In genomic region chr5:126449751-126450271, GRCh38 we compare ENCODE assay signal across 8 cellular contexts. TPM values are rescaled to one million over a fixed set of nuclear protein-coding genes. Genes with fewer than 3 reads are reported as not detected.
DNase-seq lines count a peak whose midpoint lies in the region; ATAC-seq and TF ChIP-seq lines count a peak whose summit lies in the region.

No MANE protein-coding gene starts in this region.

- H3K36me3 ChIP-seq in Peyer's patch = no peaks in the 10 kb centered on the region
- H3K36me3 ChIP-seq in right atrium auricular region = no peaks in the 10 kb centered on the region

- no peaks in the 10 kb centered on the region for H3K27me3 ChIP-seq in Peyer's patch
- no peaks in the 10 kb centered on the region for H3K27me3 ChIP-seq in right atrium auricular region

- ATAC-seq in HG02571 (IDR thresholded peaks at IDR 0.05; ENCODE audit: unreplicated experiment) = peak; percentile 78

- in situ Hi-C loops in GM13976 (cut with MboI; ENCODE audit: low sequenced_read_pairs, unreplicated experiment) = no loop called here

- H3K4me1 ChIP-seq in Peyer's patch (no peaks in the 10 kb centered on the region), right atrium auricular region (peaks cover 0 to 22% of the 10 kb centered on the region in 2 donors)

- H3K4me3 ChIP-seq in Peyer's patch = peak overlapping the region in 2 of 4 donors; percentile 7 to 8
- H3K4me3 ChIP-seq in right atrium auricular region = no peak overlapping the region

- TF ChIP-seq POLR2A in Peyer's patch (IDR thresholded peaks at IDR 0.05) = peak; percentile 17 to 49

- H3K27ac ChIP-seq in Peyer's patch (peak overlapping the region; percentile 28 to 68 (median 65)), right atrium auricular region (peak overlapping the region; percentile 38 to 47)

- intact Hi-C loops in posterior vena cava (cut with DNase I) = no loop called here

- DNase-seq in GM13976 (ENCODE audit: low spot score) (peak; percentile 49), Peyer's patch (peak in 2 of 3 donors; percentile 54 to 76), right atrium auricular region (ENCODE audit: low spot score) (no peak), NCI-H82 (lab: John Stamatoyannopoulos, UW) (no peak), posterior vena cava (ENCODE audit: low spot score) (no peak)
- peak; percentile 63 for DNase-seq in activated naive CD4-positive, alpha-beta T cell treated with Interleukin-2 at 50 U/mL for 16 hours
- DNase-seq in stimulated activated CD4-positive, alpha-beta T cell treated with anti-CD3 and anti-CD28 coated beads, Interleukin-4, amount 100 ng/mL, for 1 hour = peak; percentile 42

- TF ChIP-seq CTCF in GM13976 (IDR thresholded peaks at IDR 0.05; ENCODE audit: borderline replicate concordance, control extremely low read depth, extremely low read depth, insufficient read depth, missing control alignments) = no peak
- no peak for TF ChIP-seq CTCF in Peyer's patch (IDR thresholded peaks at IDR 0.05)
- no peak for TF ChIP-seq CTCF in right atrium auricular region (IDR thresholded peaks at IDR 0.05)

- H3K9me3 ChIP-seq in Peyer's patch (no peaks in the 10 kb centered on the region), right atrium auricular region (no peaks in the 10 kb centered on the region)

RNA-seq across cellular contexts. Expression of gene GRAMD2B, which starts 26.6 kb away (rescaled TPM):
- 100 to 1,000 TPM in 3 of 4 donors, 10 to 100 TPM in 1; 38.0 to 165 (median 129) TPM for total RNA-seq in Peyer's patch
- 10 to 100 TPM; 41.1 to 45.0 TPM for total RNA-seq in right atrium auricular region
- total RNA-seq in posterior vena cava = 10 to 100 TPM; 20.9 to 21.0 TPM

Comparison
In these comparisons a context has a peak if more than half of its experiments do, and no peak if none do; other contexts are left out.
1. DNase-seq: peak in GM13976 (single experiment), Peyer's patch (2 of 3), activated naive CD4-positive, alpha-beta T cell treated with Interleukin-2 at 50 U/mL for 16 hours (single experiment) and stimulated activated CD4-positive, alpha-beta T cell treated with anti-CD3 and anti-CD28 coated beads, Interleukin-4, amount 100 ng/mL, for 1 hour (single experiment); none in right atrium auricular region (single experiment), NCI-H82 (single experiment) and posterior vena cava (single experiment).